Comparison of ENCODE assay signal across 14 cellular contexts in the genomic region with DNA sequence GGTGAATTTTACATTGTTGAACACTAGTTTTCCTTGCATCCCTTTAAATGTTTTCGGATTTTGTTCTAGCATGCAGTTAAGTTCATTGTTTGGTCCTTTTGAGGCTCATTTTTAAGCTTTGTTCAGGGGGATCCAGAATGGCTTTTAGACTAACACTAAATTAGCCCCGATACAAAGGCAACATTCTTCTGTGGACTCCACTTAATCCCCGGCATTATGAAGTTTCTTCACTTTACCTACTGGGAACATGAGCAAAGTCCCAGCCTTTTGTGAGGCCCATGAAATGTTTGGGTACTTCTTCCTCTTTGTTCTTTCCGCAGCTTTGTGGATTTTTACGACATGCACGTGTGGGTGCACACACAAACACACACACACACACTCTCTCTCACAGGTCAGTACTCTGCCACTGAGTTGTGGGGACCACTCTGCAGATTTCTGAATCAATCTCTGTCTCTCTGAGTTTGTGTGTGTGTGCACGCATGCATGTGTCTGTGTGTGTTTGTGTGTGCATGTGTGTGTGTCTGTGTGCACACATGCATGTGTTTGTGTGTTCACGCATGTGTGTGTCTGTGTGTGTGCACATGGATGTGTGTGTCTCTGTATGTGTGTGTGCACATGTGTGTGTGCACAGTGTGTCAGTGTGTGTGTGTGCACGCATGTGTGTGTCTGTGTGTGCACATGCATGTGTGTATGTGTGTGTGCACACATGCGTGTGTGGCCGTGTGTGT.
"Had no signal": no experiment of that assay in that cellular context is flagged by ENCODE, and none has a peak within 500 bp of the region (broad histone marks: within the 10 kb centered on the region; RNA-seq: fewer than 3 reads in every experiment).

No MANE protein-coding gene starts in this region.

- H3K4me1 ChIP-seq: left lung, pancreas, transverse colon had no signal

- H3K27ac ChIP-seq: heart right ventricle, left lung, pancreas, SJCRH30, transverse colon had no signal

- H3K9me3 Mint-ChIP-seq: central memory CD8-positive, alpha-beta T cell had no signal

- FAIRE-seq: keratinocyte, pancreas had no signal

- H3K9me3 ChIP-seq: SJCRH30 had no signal

- ATAC-seq: activated CD4-positive, CD25-positive, alpha-beta regulatory T cell treated with anti-CD3 and anti-CD28 coated beads, Interleukin-2, amount 50 U/mL, for 24 hours; esophagus mucosa; heart right ventricle; left lung; pancreas had no signal

- H3K27ac Mint-ChIP-seq: activated naive CD4-positive, alpha-beta T cell treated with anti-CD3 and anti-CD28 coated beads, Interleukin-2, amount 10 ng/mL, durations not matched to agents 7 days and 5 days; dendritic cell treated with granulocyte-macrophage colony-stimulating factor and Interleukin-4, amounts not matched to agents 40 ng/mL and 50 ng/mL, for 4 days; nephron progenitor cell had no signal

- H3K4me3 ChIP-seq: heart right ventricle, left lung, pancreas, SJCRH30, transverse colon had no signal

- DNase-seq: activated CD4-positive, alpha-beta T cell treated with anti-CD3 and anti-CD28 coated beads, Interleukin-2, amount 50 U/mL, for 48 hours; activated CD8-positive, alpha-beta memory T cell treated with anti-CD3 and anti-CD28 coated beads, Interleukin-2, amount 50 U/mL, for 4 hours; activated naive CD4-positive, alpha-beta T cell treated with anti-CD3 and anti-CD28 coated beads, Interleukin-2, amount 10 ng/mL, durations not matched to agents 7 days and 5 days; heart right ventricle; left lung; nephron progenitor cell; pancreas; SJCRH30; transverse colon had no signal

- H3K36me3 ChIP-seq: heart right ventricle, left lung, pancreas, SJCRH30, transverse colon had no signal

- H3K27me3 ChIP-seq: heart right ventricle, left lung, pancreas, SJCRH30 had no signal

- H3K4me1 Mint-ChIP-seq: activated naive CD4-positive, alpha-beta T cell treated with anti-CD3 and anti-CD28 coated beads, Interleukin-2, amount 10 ng/mL, durations not matched to agents 7 days and 5 days; central memory CD8-positive, alpha-beta T cell had no signal

- H3K4me3 Mint-ChIP-seq: activated naive CD4-positive, alpha-beta T cell treated with anti-CD3 and anti-CD28 coated beads, Interleukin-2, amount 10 ng/mL, durations not matched to agents 7 days and 5 days; central memory CD8-positive, alpha-beta T cell; dendritic cell treated with granulocyte-macrophage colony-stimulating factor and Interleukin-4, amounts not matched to agents 40 ng/mL and 50 ng/mL, for 4 days; nephron progenitor cell had no signal
